ENCODE assay signal across 14 cellular contexts in genomic region chr11:2143652-2144548, GRCh38. TPM values are rescaled to one million over a fixed set of nuclear protein-coding genes. Genes with fewer than 3 reads are reported as not detected.
DNase-seq lines count a peak whose midpoint lies in the region; ATAC-seq and TF ChIP-seq lines count a peak whose summit lies in the region.
"Had no signal": no experiment of that assay in that cellular context is flagged by ENCODE, and none has a peak within 500 bp of the region (broad histone marks: within the 10 kb centered on the region; RNA-seq: fewer than 3 reads in every experiment).

No MANE protein-coding gene starts in this region.

- no peak for DNase-seq in CD8-positive, alpha-beta T cell
- DNase-seq in H7 (peak; percentile 88), neural progenitor cell (ENCODE audit: low spot score) (peak; percentile 69), GM10248 (ENCODE audit: extremely low spot score) (no peak), NCI-H526 (lab: John Stamatoyannopoulos, UW) (no peak)
- DNase-seq in activated effector memory CD4-positive, alpha-beta T cell treated with anti-CD3 and anti-CD28 coated beads, Interleukin-2, amount 50 U/mL, for 16 hours = no peak
- DNase-seq: activated CD8-positive, alpha-beta memory T cell treated with anti-CD3 and anti-CD28 coated beads, Interleukin-2, amount 10 ng/mL, durations not matched to agents 7 days and 5 days; DMS79 treated with DMSO at 0.1 percent for 48 hours; GM23248; NCI-H446 treated with DMSO at 0.1 percent for 48 hours; T-cell had no signal

- no peaks in the 10 kb centered on the region for H3K36me3 ChIP-seq in CD8-positive, alpha-beta T cell (ENCODE audit: insufficient read depth, low read length)
- H3K36me3 ChIP-seq in H7 (replicated peaks; ENCODE audit: control insufficient read depth, insufficient read depth, low read length) (no peaks in the 10 kb centered on the region), neural progenitor cell (no peaks in the 10 kb centered on the region)

- no peak overlapping the region for H3K9ac ChIP-seq in neural progenitor cell
- H3K9ac ChIP-seq: GM23248 had no signal

- H3K27me3 ChIP-seq in CD8-positive, alpha-beta T cell (ENCODE audit: insufficient read depth, low read length) = peaks cover 42% of the 10 kb centered on the region
- H3K27me3 ChIP-seq in H7 (ENCODE audit: control insufficient read depth, insufficient read depth, low read length) (peaks cover 95% of the 10 kb centered on the region), neural progenitor cell (peaks cover 100% of the 10 kb centered on the region)

- H3K4me1 ChIP-seq in CD8-positive, alpha-beta T cell (ENCODE audit: insufficient read depth, low read length) = peaks cover 9% of the 10 kb centered on the region
- H3K4me1 ChIP-seq in neural progenitor cell = peaks cover 21% of the 10 kb centered on the region

- H3K27ac Mint-ChIP-seq in CD8-positive, alpha-beta T cell = no peak overlapping the region
- peak overlapping the region in 2 of 5 experiments; percentile 69 to 90 for H3K27ac Mint-ChIP-seq in brain
- no peak overlapping the region for H3K27ac Mint-ChIP-seq in neural progenitor cell
- H3K27ac Mint-ChIP-seq: activated CD8-positive, alpha-beta memory T cell treated with anti-CD3 and anti-CD28 coated beads, Interleukin-2, amount 10 ng/mL, durations not matched to agents 7 days and 5 days; T-cell had no signal

- no peak for TF ChIP-seq CTCF in CD8-positive, alpha-beta T cell (IDR thresholded peaks at IDR 0.05)
- TF ChIP-seq CTCF in brain (conservative IDR thresholded peaks at IDR 0.05) (peak in 1 of 2 experiments; percentile 13), neural progenitor cell (IDR thresholded peaks at IDR 0.05) (peak; percentile 39), GM10248 (IDR thresholded peaks at IDR 0.05; ENCODE audit: control extremely low read depth, extremely low read depth, low read depth, missing control alignments) (no peak)

- H3K9me3 Mint-ChIP-seq in CD8-positive, alpha-beta T cell = no peaks in the 10 kb centered on the region
- peaks cover 0 to 4% (median 0%) of the 10 kb centered on the region in 5 experiments for H3K9me3 Mint-ChIP-seq in brain
- no peaks in the 10 kb centered on the region for H3K9me3 Mint-ChIP-seq in neural progenitor cell
- H3K9me3 Mint-ChIP-seq: T-cell had no signal

- no peaks in the 10 kb centered on the region for H3K9me3 ChIP-seq in CD8-positive, alpha-beta T cell (ENCODE audit: low read length)
- H3K9me3 ChIP-seq in neural progenitor cell (ENCODE audit: low read depth) = no peaks in the 10 kb centered on the region

- no peak for ATAC-seq in CD8-positive, alpha-beta T cell
- ATAC-seq: activated CD8-positive, alpha-beta memory T cell treated with anti-CD3 and anti-CD28 coated beads, Interleukin-2, amount 10 ng/mL, durations not matched to agents 7 days and 5 days had no signal

- H3K4me3 ChIP-seq in CD8-positive, alpha-beta T cell (ENCODE audit: low read depth, low read length) = no peak overlapping the region
- H3K4me3 ChIP-seq in H7 (ENCODE audit: insufficient read depth, low read depth, low read length) = no peak overlapping the region
- no peak overlapping the region for H3K4me3 ChIP-seq in neural progenitor cell
- H3K4me3 ChIP-seq: GM23248 had no signal

- H3K4me1 Mint-ChIP-seq in CD8-positive, alpha-beta T cell (ENCODE audit: low read depth) = peaks cover 4% of the 10 kb centered on the region
- peaks cover 16% of the 10 kb centered on the region for H3K4me1 Mint-ChIP-seq in brain
- peaks cover 19% of the 10 kb centered on the region for H3K4me1 Mint-ChIP-seq in neural progenitor cell

- CTCF ChIA-PET in CD8-positive, alpha-beta T cell (lab: Charles Lee) = interaction anchor here (1.4 kb wide), 1 partner anchor 9 kb away, joined by 6 read pairs; no protein-coding TSS in a partner anchor
- CTCF ChIA-PET in GM10248 (lab: Yijun Ruan, JAX) = interaction anchor here (1.0 to 4.9 kb wide), 3 partner anchors 8 to 450 kb away, joined by 3 to 43 read pairs (median 3); no protein-coding TSS in a partner anchor

- peaks cover 48% of the 10 kb centered on the region for H4K20me1 ChIP-seq in neural progenitor cell (ENCODE audit: low read depth)

- H3K27ac ChIP-seq in CD8-positive, alpha-beta T cell (ENCODE audit: low read depth, low read length) = no peak overlapping the region
- H3K27ac ChIP-seq in neural progenitor cell = no peak overlapping the region
- H3K27ac ChIP-seq: GM23248 had no signal

- H2AFZ ChIP-seq in neural progenitor cell (replicated peaks) = no peak overlapping the region
- H2AFZ ChIP-seq: GM23248 had no signal

- no peaks in the 10 kb centered on the region for H3K36me3 Mint-ChIP-seq in CD8-positive, alpha-beta T cell
- H3K36me3 Mint-ChIP-seq in brain (no peaks in the 10 kb centered on the region), neural progenitor cell (no peaks in the 10 kb centered on the region)
- H3K36me3 Mint-ChIP-seq: activated CD8-positive, alpha-beta memory T cell treated with anti-CD3 and anti-CD28 coated beads, Interleukin-2, amount 10 ng/mL, durations not matched to agents 7 days and 5 days; T-cell had no signal

- peak overlapping the region; percentile 29 for H3K4me2 ChIP-seq in neural progenitor cell

- peaks cover 54% of the 10 kb centered on the region for H3K27me3 Mint-ChIP-seq in CD8-positive, alpha-beta T cell (ENCODE audit: low read depth)
- H3K27me3 Mint-ChIP-seq in brain (peaks cover 89% of the 10 kb centered on the region), neural progenitor cell (ENCODE audit: insufficient read depth, low read depth) (peaks cover 64% of the 10 kb centered on the region)

- intact Hi-C loops in CD8-positive, alpha-beta T cell (cut with DNase I, micrococcal nuclease) = no loop called here

- peak overlapping the region; percentile 29 for H3K4me3 Mint-ChIP-seq in CD8-positive, alpha-beta T cell
- H3K4me3 Mint-ChIP-seq in brain = peak overlapping the region in 3 of 5 experiments; percentile 66 to 83 (median 75)
- H3K4me3 Mint-ChIP-seq in neural progenitor cell = no peak overlapping the region
- H3K4me3 Mint-ChIP-seq: activated CD8-positive, alpha-beta memory T cell treated with anti-CD3 and anti-CD28 coated beads, Interleukin-2, amount 10 ng/mL, durations not matched to agents 7 days and 5 days had no signal

- POLR2A ChIA-PET in CD8-positive, alpha-beta T cell (lab: Charles Lee) = no interaction called here
- POLR2A ChIA-PET in GM10248 (lab: Yijun Ruan, JAX) = no interaction called here

- H3F3A ChIP-seq in neural progenitor cell (ENCODE audit: low read depth) = peaks cover 8% of the 10 kb centered on the region

- no peaks in the 10 kb centered on the region for H3K79me2 ChIP-seq in neural progenitor cell (ENCODE audit: low read depth)

RNA-seq across cellular contexts. Expression of gene IGF2, which starts 4.7 kb away (rescaled TPM):
- total RNA-seq in CD8-positive, alpha-beta T cell = not detected
- 0.78 and 1.2 TPM in 2 replicates for total RNA-seq in H7 (2014; rRNA removed; shearing (Covaris generic))
- polyA plus RNA-seq in brain (ENCODE audit: insufficient read depth, low read depth, low replicate concordance) = 11.4 TPM
- 0.45 and 3.3 TPM in 2 replicates for total RNA-seq in neural progenitor cell (ENCODE audit: low replicate concordance)
- total RNA-seq: GM23248 had no signal

RNA-seq across cellular contexts. Expression of gene INS, which starts 17.1 kb away (rescaled TPM):
- not detected for total RNA-seq in CD8-positive, alpha-beta T cell
- not detected in 2 replicates for total RNA-seq in H7 (2014; rRNA removed; shearing (Covaris generic))
- polyA plus RNA-seq in brain (ENCODE audit: insufficient read depth, low read depth, low replicate concordance) = not detected
- not detected in 2 replicates for total RNA-seq in neural progenitor cell (ENCODE audit: low replicate concordance)
- total RNA-seq: activated CD8-positive, alpha-beta memory T cell treated with anti-CD3 and anti-CD28 coated beads, Interleukin-2, amount 10 ng/mL, durations not matched to agents 7 days and 5 days; GM23248; LHCN-M2; lung microvascular endothelial cell had no signal
- polyA plus RNA-seq: GM23248 had no signal

RNA-seq across cellular contexts. Expression of gene TH, which starts 27.7 kb away (rescaled TPM):
- total RNA-seq in CD8-positive, alpha-beta T cell = not detected
- not detected in 2 replicates for total RNA-seq in H7 (2014; rRNA removed; shearing (Covaris generic))
- 3.5 TPM for polyA plus RNA-seq in brain (ENCODE audit: insufficient read depth, low read depth, low replicate concordance)
- 2.0 and 6.2 TPM in 2 replicates for total RNA-seq in neural progenitor cell (ENCODE audit: low replicate concordance)
- total RNA-seq: activated CD8-positive, alpha-beta memory T cell treated with anti-CD3 and anti-CD28 coated beads, Interleukin-2, amount 10 ng/mL, durations not matched to agents 7 days and 5 days; GM23248; LHCN-M2; T-cell had no signal
- polyA plus RNA-seq: GM23248 had no signal

Comparison
In these comparisons a context has a peak if more than half of its experiments do, and no peak if none do; other contexts are left out.
1. DNase-seq: peak in H7 (single experiment) and neural progenitor cell (single experiment); none in CD8-positive, alpha-beta T cell (0 of 7), activated effector memory CD4-positive, alpha-beta T cell treated with anti-CD3 and anti-CD28 coated beads, Interleukin-2, amount 50 U/mL, for 16 hours (single experiment), GM10248 (single experiment) and NCI-H526 (0 of 2).